8 cellular contexts compared by ENCODE assay signal in the genomic region with DNA sequence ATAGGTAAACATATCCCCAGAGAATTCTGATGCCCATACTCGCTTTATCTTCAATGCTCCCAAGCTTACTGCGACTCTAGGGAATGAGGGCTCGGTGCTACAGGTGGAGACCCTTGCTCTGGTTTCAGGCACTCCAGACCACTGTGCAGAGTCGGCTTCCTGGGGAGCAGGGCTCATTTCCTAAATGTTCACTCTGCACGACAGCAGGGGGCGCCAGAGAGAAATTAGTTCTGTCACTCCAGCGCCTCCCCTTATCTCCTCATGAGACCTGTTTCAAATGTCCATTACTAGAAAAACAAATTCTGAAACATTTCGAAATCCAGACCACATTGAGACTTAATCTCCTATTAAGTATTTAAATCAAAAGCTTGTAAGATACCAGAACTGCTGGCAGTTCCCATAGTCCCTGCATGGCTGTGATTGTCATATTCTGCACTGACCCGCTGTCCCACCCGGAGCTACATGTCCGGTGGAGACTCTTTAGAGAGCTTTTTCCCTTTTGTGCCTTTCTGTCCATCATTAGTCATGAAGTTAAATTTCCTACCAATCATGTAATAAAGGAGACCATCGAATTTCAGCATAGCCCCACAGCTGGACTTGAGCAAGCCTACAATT. TPM values are rescaled to one million over a fixed set of nuclear protein-coding genes. Genes with fewer than 3 reads are reported as not detected.
DNase-seq lines count a peak whose midpoint lies in the region; ATAC-seq, FAIRE-seq and TF ChIP-seq lines count a peak whose summit lies in the region.

No MANE protein-coding gene starts in this region.

- TF ChIP-seq CTCF in kidney (IDR thresholded peaks at IDR 0.05; ENCODE audit: borderline replicate concordance, extremely low read depth, insufficient read depth): peak; percentile 76

- no peaks in the 10 kb centered on the region for H3K9me3 ChIP-seq in kidney (ENCODE audit: control insufficient read depth in 1 of 2, low read length in 2 of 2)

- no peak for FAIRE-seq in kidney (lab: Jason Lieb, UNC)

- H3K4me1 ChIP-seq in kidney (ENCODE audit: control insufficient read depth in 1 of 2, insufficient read depth in 1 of 2, low read depth in 1 of 2, low read length in 2 of 2): peaks cover 2 to 5% of the 10 kb centered on the region in 2 donors

- no peak overlapping the region for H3K4me3 ChIP-seq in kidney (ENCODE audit: low read length in 2 of 2)

- intact Hi-C loops in kidney (cut with DNase I): no loop called here

- ATAC-seq in GM19023 (IDR thresholded peaks at IDR 0.05; ENCODE audit: unreplicated experiment) (peak; percentile 49), GM21619 (IDR thresholded peaks at IDR 0.05; ENCODE audit: unreplicated experiment) (no peak)

- no peaks in the 10 kb centered on the region for H3K36me3 ChIP-seq in kidney (ENCODE audit: control insufficient read depth in 1 of 2, insufficient read depth in 2 of 2, low read length in 2 of 2)

- H3K27ac ChIP-seq in caudate nucleus (ENCODE audit: low read depth, low read length) (no peak overlapping the region), kidney (ENCODE audit: low read depth in 2 of 2, low read length in 2 of 2) (no peak overlapping the region)

- no peak overlapping the region for H3K9ac ChIP-seq in kidney (ENCODE audit: low read length in 2 of 2)

- DNase-seq in AG08396 (ENCODE audit: low spot score): peak; percentile 77
- DNase-seq in NCI-H146 treated with DMSO at 0.1 percent for 48 hours (lab: John Stamatoyannopoulos, UW; ENCODE audit: unreplicated experiment): peak; percentile 46
- peak; percentile 67 for DNase-seq in activated CD4-positive, CD25-positive, alpha-beta regulatory T cell treated with anti-CD3 and anti-CD28 coated beads, Interleukin-2, amount 50 U/mL, for 16 hours (ENCODE audit: low read depth, low spot score)
- DNase-seq in caudate nucleus (lab: John Stamatoyannopoulos, UW): peak in 51 of 61 donors; percentile 3 to 69 (median 30)
- peak; percentile 80 for DNase-seq in kidney
- DNase-seq in stimulated activated CD4-positive, alpha-beta T cell treated with anti-CD3 and anti-CD28 coated beads, Interleukin-1b, Interleukin-23, amount 100 ng/mL, for 48 hours: peak; percentile 72

RNA-seq across cellular contexts. Expression of gene EPSTI1, which starts 22.4 kb away (rescaled TPM):
- 12.2 TPM for total RNA-seq in kidney
- 11.2 TPM for polyA plus RNA-seq in kidney (ENCODE audit: insufficient read depth, low read depth, low replicate concordance)

RNA-seq across cellular contexts. Expression of gene DNAJC15, which starts 53.7 kb away (rescaled TPM):
- 18.8 TPM for total RNA-seq in kidney
- polyA plus RNA-seq in kidney (ENCODE audit: insufficient read depth, low read depth, low replicate concordance): 31.0 TPM

Comparison
In these comparisons a context has a peak if more than half of its experiments do, and no peak if none do; other contexts are left out.
1. DNase-seq: peak in every context shown above with its lines; median percentile 80 in kidney; 77 in AG08396; 72 in stimulated activated CD4-positive, alpha-beta T cell treated with anti-CD3 and anti-CD28 coated beads, Interleukin-1b, Interleukin-23, amount 100 ng/mL, for 48 hours; 67 in activated CD4-positive, CD25-positive, alpha-beta regulatory T cell treated with anti-CD3 and anti-CD28 coated beads, Interleukin-2, amount 50 U/mL, for 16 hours; 46 in NCI-H146 treated with DMSO at 0.1 percent for 48 hours; 30 in caudate nucleus.